In the genomic region with DNA sequence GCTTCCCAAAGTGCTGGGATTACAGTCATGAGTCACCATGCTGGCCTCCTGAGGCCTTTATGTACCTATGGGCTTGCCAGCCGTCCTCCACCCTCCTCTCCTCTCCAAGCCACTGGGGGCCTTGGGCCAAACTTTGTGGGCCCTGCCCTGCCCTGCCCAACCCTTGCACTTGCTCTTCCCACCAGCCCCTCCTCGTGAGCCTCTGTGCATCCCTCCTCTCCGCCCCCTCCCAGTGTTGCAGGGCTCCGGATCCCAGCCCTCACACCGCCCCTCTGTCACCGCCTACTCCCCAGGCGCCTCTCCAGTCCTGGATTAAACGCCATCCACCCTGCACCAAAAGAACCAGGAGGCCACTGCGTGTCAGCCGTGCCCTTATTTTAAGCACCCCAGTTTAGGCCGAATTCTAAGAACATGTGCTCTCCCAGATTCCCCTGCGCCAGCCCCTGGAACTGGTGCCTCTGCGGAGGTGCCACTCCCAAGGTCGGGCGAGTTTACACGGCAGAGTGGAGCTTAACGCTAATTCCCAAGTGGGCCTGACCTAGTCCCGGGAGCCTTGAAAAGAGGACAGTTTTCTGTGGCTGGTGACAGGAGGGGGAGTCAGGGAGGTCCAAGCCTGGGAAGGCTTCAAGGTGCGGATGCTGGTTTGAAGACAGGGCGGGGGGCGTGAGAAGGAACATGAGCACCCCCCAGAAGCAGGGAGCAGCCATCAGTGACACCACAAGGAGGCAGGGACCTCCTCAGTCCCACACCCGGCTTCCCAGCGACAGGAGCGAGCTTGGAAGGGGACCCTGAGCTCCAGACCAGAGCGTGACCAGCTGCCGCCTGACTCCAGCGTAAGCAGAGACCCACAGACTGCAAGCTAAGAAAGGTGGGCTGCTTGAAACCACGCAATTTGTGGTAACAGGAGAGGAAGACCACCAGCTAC, we compare ENCODE assay signal across 27 cellular contexts. TPM values are rescaled to one million over a fixed set of nuclear protein-coding genes. Genes with fewer than 3 reads are reported as not detected.
A peak's percentile ranks its signal among the peaks of the same experiment; 100 is the strongest.
DNase-seq lines count a peak whose midpoint lies in the region; ATAC-seq and TF ChIP-seq lines count a peak whose summit lies in the region.
"Had no signal": no experiment of that assay in that cellular context is flagged by ENCODE, and none has a peak within 500 bp of the region (broad histone marks: within the 10 kb centered on the region; RNA-seq: fewer than 3 reads in every experiment).

No MANE protein-coding gene starts in this region.

- POLR2A ChIA-PET in IMR-90 (lab: Charles Lee; ENCODE audit: unreplicated experiment), result no interaction called here

- no peak for TF ChIP-seq RAD21 in IMR-90 (IDR thresholded peaks at IDR 0.05; ENCODE audit: low read length)

- H2BK15ac ChIP-seq in IMR-90 (ENCODE audit: low read depth, low read length), result no peak overlapping the region

- H3K36me3 ChIP-seq in IMR-90 (ENCODE audit: control insufficient read depth, insufficient read depth, low read length) (no peaks in the 10 kb centered on the region), spleen (peaks cover 0 to 4% (median 0%) of the 10 kb centered on the region in 6 donors)
- H3K36me3 ChIP-seq: upper lobe of left lung had no signal

- TF ChIP-seq CTCF in IMR-90 (conservative IDR thresholded peaks at IDR 0.05; ENCODE audit: low read depth, low read length) (no peak), fibroblast of the aortic adventitia (IDR thresholded peaks at IDR 0.05; ENCODE audit: insufficient read depth, low read length) (no peak), spleen (IDR thresholded peaks at IDR 0.05 in 8 of 11, conservative IDR thresholded peaks at IDR 0.05 in 3 of 11) (no peak), GM10266 (IDR thresholded peaks at IDR 0.05; ENCODE audit: control insufficient read depth, insufficient read depth, low read depth, missing control alignments) (no peak)

- H3K27me3 ChIP-seq in IMR-90 (ENCODE audit: control insufficient read depth, insufficient read depth, low read length), result peaks cover 10% of the 10 kb centered on the region
- peaks cover 0 to 5% (median 0%) of the 10 kb centered on the region in 7 donors for H3K27me3 ChIP-seq in spleen (replicated peaks in 1 of 7)
- H3K27me3 ChIP-seq: upper lobe of left lung had no signal

- peaks cover 5% of the 10 kb centered on the region for H3K4me1 Mint-ChIP-seq in activated naive CD4-positive, alpha-beta T cell treated with anti-CD3 and anti-CD28 coated beads for 36 hours (ENCODE audit: low read depth)

- H3K9me3 ChIP-seq in IMR-90 (ENCODE audit: control insufficient read depth, insufficient read depth, low read length) (no peaks in the 10 kb centered on the region; the same call in 1 of the 2 replicates), spleen (no peaks in the 10 kb centered on the region)
- H3K9me3 ChIP-seq: Caco-2, upper lobe of left lung had no signal

- no peaks in the 10 kb centered on the region for H3K79me1 ChIP-seq in IMR-90 (ENCODE audit: low read depth in 1 of 2, low read length in 2 of 2)

- H3K27ac Mint-ChIP-seq in activated naive CD4-positive, alpha-beta T cell treated with anti-CD3 and anti-CD28 coated beads for 36 hours, result no peak overlapping the region
- H3K27ac Mint-ChIP-seq: activated CD4-positive, alpha-beta T cell treated with anti-CD3 and anti-CD28 coated beads, Interleukin-2, amount 10 ng/mL, durations not matched to agents 7 days and 5 days; activated CD8-positive, alpha-beta memory T cell treated with anti-CD3 and anti-CD28 coated beads, Interleukin-2, amount 10 ng/mL, durations not matched to agents 7 days and 5 days; activated naive CD4-positive, alpha-beta T cell treated with anti-CD3 and anti-CD28 coated beads, Interleukin-2, amount 50 U/mL, for 24 hours; activated T-helper 1 cell treated with anti-CD3 and anti-CD28 coated beads, Interleukin-12 subunit alpha, Interleukin-12 subunit beta, Interleukin-2, Interleukin-4 antibody, amounts not matched to agents 30 ng/mL and 10 ng/mL and 1 ng/mL, durations not matched to agents 14 hours and 24 hours and 36 hours; endodermal cell; T-helper 2 cell treated with Interferon-gamma antibody and Interleukin-4, amounts not matched to agents 5 μg/mL and 100 μg/mL, for 36 hours had no signal

- H3K27ac ChIP-seq in IMR-90 (ENCODE audit: insufficient read depth, low read length) (no peak overlapping the region), spleen (no peak overlapping the region)
- H3K27ac ChIP-seq: upper lobe of left lung, VCaP had no signal

- H3K14ac ChIP-seq in IMR-90 (replicated peaks; ENCODE audit: low read depth, low read length), result no peak overlapping the region

- H3K56ac ChIP-seq in IMR-90 (ENCODE audit: extremely low read depth, insufficient read depth, low read length), result no peak overlapping the region

- CTCF ChIA-PET in IMR-90 (lab: Yijun Ruan, JAX), result interaction anchor here (0.6 kb wide), 1 partner anchor 68 kb away, joined by 3 read pairs; no protein-coding TSS in a partner anchor
- CTCF ChIA-PET in activated naive CD4-positive, alpha-beta T cell treated with anti-CD3 and anti-CD28 coated beads for 36 hours (lab: Charles Lee), result interaction anchor here (0.8 to 7.5 kb wide), 3 partner anchors 36 to 68 kb away, joined by 3 to 129 read pairs (median 3); no protein-coding TSS in a partner anchor

- peak overlapping the region; percentile 42 for H2AK9ac ChIP-seq in IMR-90 (replicated peaks; ENCODE audit: low read depth, low read length, poor library complexity)

- no peaks in the 10 kb centered on the region for H3K27me3 Mint-ChIP-seq in activated naive CD4-positive, alpha-beta T cell treated with anti-CD3 and anti-CD28 coated beads for 36 hours (ENCODE audit: low read depth)
- H3K27me3 Mint-ChIP-seq: activated naive CD4-positive, alpha-beta T cell treated with anti-CD3 and anti-CD28 coated beads, Interleukin-2, amount 50 U/mL, for 24 hours had no signal

- BruUV-seq in IMR-90 (replicated peaks; lab: Mats Ljungman, UMichigan), result no TSS peak

- no peak overlapping the region for H4K5ac ChIP-seq in IMR-90 (ENCODE audit: low read depth, low read length)

- H3K9ac ChIP-seq in IMR-90 (ENCODE audit: low read depth, low read length), result no peak overlapping the region

- H2AFZ ChIP-seq in IMR-90 (replicated peaks; ENCODE audit: low read length, poor library complexity), result no peak overlapping the region

- H3K36me3 Mint-ChIP-seq in activated naive CD4-positive, alpha-beta T cell treated with anti-CD3 and anti-CD28 coated beads for 36 hours (ENCODE audit: low read depth), result no peaks in the 10 kb centered on the region
- H3K36me3 Mint-ChIP-seq: activated CD8-positive, alpha-beta memory T cell treated with anti-CD3 and anti-CD28 coated beads, Interleukin-2, amount 10 ng/mL, durations not matched to agents 7 days and 5 days; activated naive CD4-positive, alpha-beta T cell treated with anti-CD3 and anti-CD28 coated beads, Interleukin-2, amount 50 U/mL, for 24 hours had no signal

- no peak overlapping the region for H3K4me2 ChIP-seq in IMR-90 (ENCODE audit: low read depth, low read length)

- ATAC-seq in IMR-90 (ENCODE audit: low read depth) (no peak), HG03432 (IDR thresholded peaks at IDR 0.05; ENCODE audit: unreplicated experiment) (no peak)
- ATAC-seq: activated CD8-positive, alpha-beta memory T cell treated with anti-CD3 and anti-CD28 coated beads, Interleukin-2, amount 10 ng/mL, durations not matched to agents 7 days and 5 days; left cardiac atrium had no signal

- no peak overlapping the region for H3K4me3 Mint-ChIP-seq in activated naive CD4-positive, alpha-beta T cell treated with anti-CD3 and anti-CD28 coated beads for 36 hours
- H3K4me3 Mint-ChIP-seq: activated CD4-positive, alpha-beta T cell treated with anti-CD3 and anti-CD28 coated beads, Interleukin-2, amount 10 ng/mL, durations not matched to agents 7 days and 5 days; activated CD8-positive, alpha-beta memory T cell treated with anti-CD3 and anti-CD28 coated beads, Interleukin-2, amount 10 ng/mL, durations not matched to agents 7 days and 5 days; activated naive CD4-positive, alpha-beta T cell treated with anti-CD3 and anti-CD28 coated beads, Interleukin-2, amount 50 U/mL, for 24 hours; activated T-helper 1 cell treated with anti-CD3 and anti-CD28 coated beads, Interleukin-12 subunit alpha, Interleukin-12 subunit beta, Interleukin-2, Interleukin-4 antibody, amounts not matched to agents 30 ng/mL and 10 ng/mL and 1 ng/mL, durations not matched to agents 14 hours and 24 hours and 36 hours; endodermal cell; T-helper 2 cell treated with Interferon-gamma antibody and Interleukin-4, amounts not matched to agents 5 μg/mL and 100 μg/mL, for 36 hours had no signal

- in situ Hi-C loops in IMR-90 (cut with MboI; ENCODE audit: low sequenced_read_pairs), result no loop called here

- 64% methylated on average over 9 of the region's 28 CpGs; no CpG with 5 or more reads in 1 of the 2 experiments for WGBS in IMR-90 (ENCODE audit: extremely low coverage in 2 of 2, insufficient read length in 1 of 2), 2 experiments
- 83 to 92% (median 88%) methylated on average over 25 to 28 of the region's 28 CpGs for WGBS in spleen, 5 donors

- H3K4me3 ChIP-seq in IMR-90 (ENCODE audit: insufficient read depth, low read depth, low read length) (no peak overlapping the region), fibroblast of the aortic adventitia (ENCODE audit: low read depth, low read length) (no peak overlapping the region), spleen (no peak overlapping the region)
- H3K4me3 ChIP-seq: skin epidermis, upper lobe of left lung had no signal

- no peak overlapping the region for H3K18ac ChIP-seq in IMR-90 (ENCODE audit: low read depth, low read length)

- dilution Hi-C loops in IMR-90 (cut with HindIII; ENCODE audit: low sequenced_read_pairs, unreplicated experiment), result no loop called here

- no peaks in the 10 kb centered on the region for H3K9me3 Mint-ChIP-seq in activated naive CD4-positive, alpha-beta T cell treated with anti-CD3 and anti-CD28 coated beads for 36 hours
- H3K9me3 Mint-ChIP-seq: activated CD4-positive, alpha-beta T cell treated with anti-CD3 and anti-CD28 coated beads, Interleukin-2, amount 10 ng/mL, durations not matched to agents 7 days and 5 days; activated naive CD4-positive, alpha-beta T cell treated with anti-CD3 and anti-CD28 coated beads, Interleukin-2, amount 50 U/mL, for 24 hours; activated T-helper 1 cell treated with anti-CD3 and anti-CD28 coated beads, Interleukin-12 subunit alpha, Interleukin-12 subunit beta, Interleukin-2, Interleukin-4 antibody, amounts not matched to agents 30 ng/mL and 10 ng/mL and 1 ng/mL, durations not matched to agents 14 hours and 24 hours and 36 hours; endodermal cell; T-helper 2 cell treated with Interferon-gamma antibody and Interleukin-4, amounts not matched to agents 5 μg/mL and 100 μg/mL, for 36 hours had no signal

- H3K4me1 ChIP-seq in IMR-90 (ENCODE audit: control insufficient read depth, insufficient read depth, low read length), result no peaks in the 10 kb centered on the region
- peaks cover 5 to 33% (median 12%) of the 10 kb centered on the region in 6 donors for H3K4me1 ChIP-seq in spleen

- intact Hi-C loops in IMR-90 (cut with micrococcal nuclease) (no loop called here), spleen (cut with DNase I; ENCODE audit: low total_unique reads) (no loop called here)
- intact Hi-C loops in activated naive CD4-positive, alpha-beta T cell treated with anti-CD3 and anti-CD28 coated beads for 36 hours (cut with micrococcal nuclease), result no loop called here

- no peaks in the 10 kb centered on the region for H3K9me1 ChIP-seq in IMR-90 (ENCODE audit: insufficient read depth, low read length)

- no peak overlapping the region for H3K4ac ChIP-seq in IMR-90 (ENCODE audit: low read depth, low read length)

- no peak overlapping the region for H2BK120ac ChIP-seq in IMR-90 (ENCODE audit: low read depth, low read length)

- H4K20me1 ChIP-seq in IMR-90 (ENCODE audit: insufficient read depth, low read length), result no peaks in the 10 kb centered on the region

- H2BK5ac ChIP-seq in IMR-90 (ENCODE audit: low read depth, low read length, poor library complexity, severe bottlenecking), result no peak overlapping the region

- H4K91ac ChIP-seq in IMR-90 (ENCODE audit: insufficient read depth, low read depth, low read length), result no peak overlapping the region

- no peak overlapping the region for H3K23ac ChIP-seq in IMR-90 (ENCODE audit: low read depth, low read length)

- DNase-seq in NCI-H82 (lab: John Stamatoyannopoulos, UW), result peak; percentile 49
- no peak for DNase-seq in NCI-H82 treated with DMSO at 0.1 percent for 48 hours (lab: John Stamatoyannopoulos, UW; ENCODE audit: unreplicated experiment)
- DNase-seq in IMR-90, result no peak
- DNase-seq in fibroblast of the aortic adventitia (ENCODE audit: low read depth), result peak; percentile 32
- DNase-seq in spleen, result peak; percentile 59
- DNase-seq in GM10266 (ENCODE audit: extremely low spot score), result no peak
- DNase-seq in activated naive CD4-positive, alpha-beta T cell treated with anti-CD3 and anti-CD28 coated beads for 36 hours, result no peak
- DNase-seq: activated CD4-positive, alpha-beta T cell treated with anti-CD3 and anti-CD28 coated beads, Interleukin-2, amount 10 ng/mL, durations not matched to agents 7 days and 5 days; activated CD8-positive, alpha-beta memory T cell treated with anti-CD3 and anti-CD28 coated beads, Interleukin-2, amount 10 ng/mL, durations not matched to agents 7 days and 5 days; Caco-2; cortex of kidney; endodermal cell; Kasumi-1; left cardiac atrium; mesendoderm; NCI-H1092 treated with DMSO at 0.1 percent for 48 hours; NCI-H187 treated with DMSO at 0.1 percent for 48 hours; NCI-H748 treated with DMSO at 0.1 percent for 48 hours; nucleus accumbens; stimulated activated CD4-positive, alpha-beta T cell treated with anti-CD3 and anti-CD28 coated beads, Interleukin-1b, Interleukin-23, amount 100 ng/mL, for 48 hours had no signal

- TF ChIP-seq POLR2A in IMR-90 (IDR thresholded peaks at IDR 0.05; ENCODE audit: low read depth, low read length) (no peak), spleen (IDR thresholded peaks at IDR 0.05) (no peak)

- no peak overlapping the region for H2BK20ac ChIP-seq in IMR-90 (ENCODE audit: low read depth, low read length)

- no peak overlapping the region for H4K8ac ChIP-seq in IMR-90 (ENCODE audit: low read depth in 2 of 2, low read length in 2 of 2)

- H2AK5ac ChIP-seq in IMR-90 (ENCODE audit: low read depth, low read length), result no peak overlapping the region

RNA-seq across cellular contexts. Expression of gene CDCA4, which starts 21.2 kb away (rescaled TPM):
- total RNA-seq in IMR-90 (2012; rRNA removed), result 17.7 and 19.7 TPM in 2 replicates
- 18.6 and 21.4 TPM in 2 replicates for polyA plus RNA-seq in IMR-90 (2012; rRNA removed)
- 17.8 and 18.2 TPM in 2 replicates for polyA plus RNA-seq in IMR-90 (2012; cell fraction: cytosol; rRNA removed)
- 9.9 and 13.1 TPM in 2 replicates for polyA plus RNA-seq in IMR-90 (2012; cell fraction: nucleus; rRNA removed; ENCODE audit: low replicate concordance)
- total RNA-seq in fibroblast of the aortic adventitia (ENCODE audit: low replicate concordance), result 4.0 and 41.1 TPM in 2 replicates
- total RNA-seq in spleen, result 10 to 100 TPM in 2 of 7 donors, 1 to 10 TPM in 5; 6.5 to 15.1 (median 8.7) TPM
- polyA plus RNA-seq in spleen, result 10 to 100 TPM in 1 of 3 donors, 1 to 10 TPM in 2; 5.8 to 10.5 (median 8.5) TPM
- total RNA-seq in activated naive CD4-positive, alpha-beta T cell treated with anti-CD3 and anti-CD28 coated beads for 36 hours, result 10 to 100 TPM; 59.6 to 60.4 TPM

RNA-seq across cellular contexts. Expression of gene GPR132, which starts 23.1 kb away (rescaled TPM):
- total RNA-seq in IMR-90 (2012; rRNA removed) (under 0.01 TPM in 2 replicates), fibroblast of the aortic adventitia (ENCODE audit: low replicate concordance) (0.09 and 0.16 TPM in 2 replicates), spleen (10 to 100 TPM; 17.5 to 33.7 (median 23.1) TPM)
- polyA plus RNA-seq in IMR-90 (2012; rRNA removed) (0.10 and 0.19 TPM in 2 replicates), spleen (1 to 10 TPM; 5.0 to 9.0 (median 5.8) TPM)
- polyA plus RNA-seq in IMR-90 (2012; cell fraction: cytosol; rRNA removed), result 0.15 and 0.43 TPM in 2 replicates
- polyA plus RNA-seq in IMR-90 (2012; cell fraction: nucleus; rRNA removed; ENCODE audit: low replicate concordance), result 1.9 and 3.3 TPM in 2 replicates
- total RNA-seq in activated naive CD4-positive, alpha-beta T cell treated with anti-CD3 and anti-CD28 coated beads for 36 hours, result 10 to 100 TPM; 11.3 to 15.3 TPM
- total RNA-seq: Caco-2 had no signal

RNA-seq across cellular contexts. Expression of gene CLBA1, which starts 56.5 kb away (rescaled TPM):
- total RNA-seq in IMR-90 (2012; rRNA removed), result 2.2 and 2.7 TPM in 2 replicates
- polyA plus RNA-seq in IMR-90 (2012; rRNA removed), result 5.2 and 6.2 TPM in 2 replicates
- 3.5 and 4.0 TPM in 2 replicates for polyA plus RNA-seq in IMR-90 (2012; cell fraction: cytosol; rRNA removed)
- 10.8 and 12.0 TPM in 2 replicates for polyA plus RNA-seq in IMR-90 (2012; cell fraction: nucleus; rRNA removed; ENCODE audit: low replicate concordance)
- total RNA-seq in fibroblast of the aortic adventitia (ENCODE audit: low replicate concordance), result 2.8 and 8.0 TPM in 2 replicates
- total RNA-seq in spleen, result 1 to 10 TPM; 1.7 to 4.0 (median 3.4) TPM
- polyA plus RNA-seq in spleen, result 1 to 10 TPM; 3.7 to 4.3 (median 3.9) TPM
- under 1 TPM; 0.40 to 0.43 TPM for total RNA-seq in activated naive CD4-positive, alpha-beta T cell treated with anti-CD3 and anti-CD28 coated beads for 36 hours

Comparison
In these comparisons a context has a peak if more than half of its experiments do, and no peak if none do; other contexts are left out.
1. DNase-seq: peak in NCI-H82 (single experiment), fibroblast of the aortic adventitia (single experiment) and spleen (single experiment); none in NCI-H82 treated with DMSO at 0.1 percent for 48 hours (single experiment), IMR-90 (single experiment), GM10266 (single experiment) and activated naive CD4-positive, alpha-beta T cell treated with anti-CD3 and anti-CD28 coated beads for 36 hours (single experiment).
2. RNA of gene GPR132, which starts 23.1 kb away (total RNA-seq): 17.5 to 33.7 TPM in spleen and 11.3 to 15.3 TPM in activated naive CD4-positive, alpha-beta T cell treated with anti-CD3 and anti-CD28 coated beads for 36 hours; 0.09 to 0.16 TPM in fibroblast of the aortic adventitia and under 0.01 TPM in IMR-90; every median in the first group is over 10 times any median in the second.